13 cellular contexts compared by ENCODE assay signal in genomic region chr15:43693148-43694018, GRCh38. TPM values are rescaled to one million over a fixed set of nuclear protein-coding genes. Genes with fewer than 3 reads are reported as not detected.
DNase-seq lines count a peak whose midpoint lies in the region; ATAC-seq and FAIRE-seq lines count a peak whose summit lies in the region.
"Not testable (repeated sequence)": the region's sequence is repeated elsewhere in the genome, so short reads cannot be mapped to it uniquely, and the experiment has no call there.
"Had no signal": no experiment of that assay in that cellular context is flagged by ENCODE, and none has a peak within 500 bp of the region (broad histone marks: within the 10 kb centered on the region; RNA-seq: fewer than 3 reads in every experiment).

Gene CKMT1A, plus strand, starts transcription at chr15:43693859. Its CDS starts 192 bp downstream, at chr15:43694051.

- not testable (repeated sequence) for H3K9me3 Mint-ChIP-seq in activated T-helper 17 cell treated with anti-CD3 and anti-CD28 coated beads, Interleukin-2, amount 50 U/mL, for 72 hours; effector memory CD8-positive, alpha-beta T cell; memory B cell; stimulated activated memory B cell treated with anti-CD40 and anti-IgM and Interleukin-4, amounts not matched to agents 10 μg/mL and 1 μg/mL and 100 μg/mL, for 72 hours

- FAIRE-seq in G401.6 (lab: Jason Lieb, UNC): peak; percentile 76

- H3K36me3 ChIP-seq in aorta (ENCODE audit: control insufficient read depth in 1 of 2, insufficient read depth in 2 of 2, low read length in 1 of 2): not testable (repeated sequence)

- H3K4me1 Mint-ChIP-seq in activated T-helper 17 cell treated with anti-CD3 and anti-CD28 coated beads, Interleukin-2, amount 50 U/mL, for 72 hours; effector memory CD8-positive, alpha-beta T cell (ENCODE audit: low read depth in 2 of 2); memory B cell; stimulated activated memory B cell treated with anti-CD40 and anti-IgM and Interleukin-4, amounts not matched to agents 10 μg/mL and 1 μg/mL and 100 μg/mL, for 72 hours: not testable (repeated sequence)

- not testable (repeated sequence) for H3K27ac Mint-ChIP-seq in activated T-helper 17 cell treated with anti-CD3 and anti-CD28 coated beads, Interleukin-2, amount 50 U/mL, for 72 hours; effector memory CD8-positive, alpha-beta T cell; memory B cell; stimulated activated memory B cell treated with anti-CD40 and anti-IgM and Interleukin-4, amounts not matched to agents 10 μg/mL and 1 μg/mL and 100 μg/mL, for 72 hours

- ATAC-seq in SK-N-SH treated with all-trans-retinoic acid at 6 μM for 48 hours (peak; percentile 50), left ventricle myocardium superior (peak; percentile 43), memory B cell (ENCODE audit: low read depth) (peak; percentile 4), aorta (ENCODE audit: low FRiP score) (peak; percentile 47)
- peak; percentile 23 for ATAC-seq in activated T-helper 17 cell treated with anti-CD3 and anti-CD28 coated beads, Interleukin-2, amount 50 U/mL, for 72 hours (replicated peaks)
- ATAC-seq in effector memory CD8-positive, alpha-beta T cell (replicated peaks): peak; percentile 21
- ATAC-seq in stimulated activated memory B cell treated with anti-CD40 and anti-IgM and Interleukin-4, amounts not matched to agents 10 μg/mL and 1 μg/mL and 100 μg/mL, for 72 hours: peak; percentile 14

- H3K4me1 ChIP-seq in aorta (ENCODE audit: control insufficient read depth in 1 of 2, insufficient read depth in 2 of 2, low read length in 2 of 2): not testable (repeated sequence)

- H3K36me3 Mint-ChIP-seq in activated T-helper 17 cell treated with anti-CD3 and anti-CD28 coated beads, Interleukin-2, amount 50 U/mL, for 72 hours (ENCODE audit: low read depth); effector memory CD8-positive, alpha-beta T cell (ENCODE audit: insufficient read depth); memory B cell; stimulated activated memory B cell treated with anti-CD40 and anti-IgM and Interleukin-4, amounts not matched to agents 10 μg/mL and 1 μg/mL and 100 μg/mL, for 72 hours: not testable (repeated sequence)

- intact Hi-C loops in left ventricle myocardium superior (cut with micrococcal nuclease); aorta (cut with DNase I): not testable (repeated sequence)

- H3K27me3 Mint-ChIP-seq in activated T-helper 17 cell treated with anti-CD3 and anti-CD28 coated beads, Interleukin-2, amount 50 U/mL, for 72 hours: peaks cover 14% of the 10 kb centered on the region
- peaks cover 19 to 26% of the 10 kb centered on the region in 2 donors for H3K27me3 Mint-ChIP-seq in effector memory CD8-positive, alpha-beta T cell
- peaks cover 10% of the 10 kb centered on the region for H3K27me3 Mint-ChIP-seq in memory B cell
- H3K27me3 Mint-ChIP-seq in stimulated activated memory B cell treated with anti-CD40 and anti-IgM and Interleukin-4, amounts not matched to agents 10 μg/mL and 1 μg/mL and 100 μg/mL, for 72 hours: not testable (repeated sequence)

- H3K4me3 Mint-ChIP-seq in activated T-helper 17 cell treated with anti-CD3 and anti-CD28 coated beads, Interleukin-2, amount 50 U/mL, for 72 hours; effector memory CD8-positive, alpha-beta T cell; memory B cell; stimulated activated memory B cell treated with anti-CD40 and anti-IgM and Interleukin-4, amounts not matched to agents 10 μg/mL and 1 μg/mL and 100 μg/mL, for 72 hours: not testable (repeated sequence)

- not testable (repeated sequence) for H3K27ac ChIP-seq in aorta (ENCODE audit: low read depth in 1 of 2, low read length in 2 of 2)

- H3K4me3 ChIP-seq in aorta (ENCODE audit: low read length in 2 of 2): not testable (repeated sequence)

- WGBS in aorta, 2 donors: no CpG with 5 or more reads among the region's 43 CpGs

- not testable (repeated sequence) for DNase-seq in effector memory CD8-positive, alpha-beta T cell; left ventricle myocardium superior; memory B cell (ENCODE audit: low spot score in 2 of 2); aorta

- H3K27me3 ChIP-seq in aorta (ENCODE audit: control insufficient read depth in 1 of 2, insufficient read depth in 2 of 2, low read length in 1 of 2): not testable (repeated sequence)

- not testable (repeated sequence) for H3K9me3 ChIP-seq in aorta (ENCODE audit: control insufficient read depth, low read length)

RNA-seq across cellular contexts. Expression of gene CKMT1A, which starts in this region (rescaled TPM):
- total RNA-seq in activated T-helper 17 cell treated with anti-CD3 and anti-CD28 coated beads, Interleukin-2, amount 50 U/mL, for 72 hours: under 1 TPM in 1 of 2 donors, not detected in 1; 0.28 TPM
- total RNA-seq in left ventricle myocardium superior (0.22 TPM), aorta (not detected)
- 10 to 100 TPM in 1 of 2 donors, not detected in 1; 11.1 TPM for polyA plus RNA-seq in aorta
- total RNA-seq: CD8-positive, alpha-beta memory T cell; dermis blood vessel endothelial cell; glomerular endothelial cell; HFFc6; subcutaneous adipose tissue had no signal
- polyA plus RNA-seq: CD8-positive, alpha-beta memory T cell had no signal

Comparison
In these comparisons a context has a peak if more than half of its experiments do, and no peak if none do; other contexts are left out.
1. Peak in ATAC-seq in activated T-helper 17 cell treated with anti-CD3 and anti-CD28 coated beads, Interleukin-2, amount 50 U/mL, for 72 hours; RNA of the gene not detected or under 1 TPM.
2. Peak in ATAC-seq in left ventricle myocardium superior; RNA of the gene not detected or under 1 TPM.